In genomic region chr7:125930848-125931247, GRCh38 we compare ENCODE assay signal across 15 cellular contexts.
DNase-seq lines count a peak whose midpoint lies in the region; ATAC-seq and TF ChIP-seq lines count a peak whose summit lies in the region.
"Had no signal": no experiment of that assay in that cellular context is flagged by ENCODE, and none has a peak within 500 bp of the region (broad histone marks: within the 10 kb centered on the region; RNA-seq: fewer than 3 reads in every experiment).

No MANE protein-coding gene starts in this region.

- H3K27me3 ChIP-seq in BE2C (no peaks in the 10 kb centered on the region; the same call in 1 of the 2 replicates), MG63 (no peaks in the 10 kb centered on the region), mammary epithelial cell (ENCODE audit: insufficient read depth, low read length) (no peaks in the 10 kb centered on the region)
- no peaks in the 10 kb centered on the region for H3K27me3 ChIP-seq in CD4-positive, alpha-beta T cell (ENCODE audit: control insufficient read depth, insufficient read depth, low read length)
- H3K27me3 ChIP-seq: BLaER1 treated with 17β-estradiol and CSF1 and Interleukin-3, amounts not matched to agents 10 nM and 100 nM had no signal

- H3K4me3 Mint-ChIP-seq in CD4-positive, alpha-beta T cell, result no peak overlapping the region
- H3K4me3 Mint-ChIP-seq: B cell; CD14-positive monocyte; CD4-positive, alpha-beta memory T cell; HFFc6 had no signal

- H3K27ac ChIP-seq in mammary epithelial cell (ENCODE audit: insufficient read depth, low read depth, low read length), result no peak overlapping the region
- H3K27ac ChIP-seq in CD4-positive, alpha-beta T cell (ENCODE audit: low read depth, low read length), result no peak overlapping the region
- H3K27ac ChIP-seq: BLaER1 treated with 17β-estradiol and CSF1 and Interleukin-3, amounts not matched to agents 10 nM and 100 nM had no signal

- CTCF ChIA-PET in mammary epithelial cell (lab: Charles Lee; ENCODE audit: low non-redundant PET), result no interaction called here
- CTCF ChIA-PET in CD4-positive, alpha-beta T cell (lab: Charles Lee), result no interaction called here

- no peaks in the 10 kb centered on the region for H4K20me1 ChIP-seq in mammary epithelial cell (ENCODE audit: insufficient read depth, low read length)
- H4K20me1 ChIP-seq: BLaER1 treated with 17β-estradiol and CSF1 and Interleukin-3, amounts not matched to agents 10 nM and 100 nM had no signal

- no TSS peak for BruUV-seq in mammary epithelial cell (replicated peaks; lab: Mats Ljungman, UMichigan)

- no peak for ATAC-seq in HG02973 (IDR thresholded peaks at IDR 0.05; ENCODE audit: unreplicated experiment)
- ATAC-seq in CD4-positive, alpha-beta T cell (ENCODE audit: poor library complexity), result no peak

- H3K4me2 ChIP-seq in mammary epithelial cell (ENCODE audit: insufficient read depth, low read depth, low read length), result no peak overlapping the region
- H3K4me2 ChIP-seq: BLaER1 treated with 17β-estradiol and CSF1 and Interleukin-3, amounts not matched to agents 10 nM and 100 nM had no signal

- peaks cover 2% of the 10 kb centered on the region for H3K9me3 Mint-ChIP-seq in CD4-positive, alpha-beta T cell

- H3K4me1 ChIP-seq in BE2C, result no peaks in the 10 kb centered on the region
- peaks cover 14% of the 10 kb centered on the region for H3K4me1 ChIP-seq in mammary epithelial cell (ENCODE audit: insufficient read depth, low read length)

- H3K27ac Mint-ChIP-seq in CD4-positive, alpha-beta T cell, result no peak overlapping the region
- H3K27ac Mint-ChIP-seq: B cell; CD14-positive monocyte; CD4-positive, alpha-beta memory T cell; HFFc6 had no signal

- H3K4me3 ChIP-seq in BE2C (ENCODE audit: low read depth, low read length) (no peak overlapping the region), MG63 (no peak overlapping the region), mammary epithelial cell (replicated peaks in 1 of 3; ENCODE audit: insufficient read depth in 1 of 3, low read depth in 2 of 3, low read length in 3 of 3) (no peak overlapping the region)
- H3K4me3 ChIP-seq: BLaER1 treated with 17β-estradiol and CSF1 and Interleukin-3, amounts not matched to agents 10 nM and 100 nM; HAP-1 had no signal

- POLR2A ChIA-PET in CD4-positive, alpha-beta T cell (lab: Charles Lee), result interaction anchor here (0.6 kb wide), 1 partner anchor 560 kb away, joined by 3 read pairs; no protein-coding TSS in a partner anchor

- 53% methylated on average over 1 of the region's 1 CpG for WGBS in mammary epithelial cell (ENCODE audit: low coverage, missing lambda C conversion rate)

- H3K36me3 Mint-ChIP-seq in CD4-positive, alpha-beta T cell (ENCODE audit: low read depth), result no peaks in the 10 kb centered on the region
- H3K36me3 Mint-ChIP-seq: CD14-positive monocyte; CD4-positive, alpha-beta memory T cell had no signal

- H3K27me3 Mint-ChIP-seq in CD4-positive, alpha-beta T cell, result no peaks in the 10 kb centered on the region
- H3K27me3 Mint-ChIP-seq: B cell; CD4-positive, alpha-beta memory T cell had no signal

- H2AFZ ChIP-seq in mammary epithelial cell (ENCODE audit: low read depth, low read length), result no peak overlapping the region

- intact Hi-C loops in mammary epithelial cell (cut with micrococcal nuclease), result no loop called here
- intact Hi-C loops in CD4-positive, alpha-beta T cell (cut with DNase I, micrococcal nuclease), result no loop called here

- dilution Hi-C loops in mammary epithelial cell (cut with HindIII; ENCODE audit: low sequenced_read_pairs), result no loop called here

- H3K79me2 ChIP-seq in mammary epithelial cell (ENCODE audit: insufficient read depth, low read length), result no peaks in the 10 kb centered on the region

- peak; percentile 13 for DNase-seq in BE2C
- DNase-seq in MG63, result peak; percentile 2
- DNase-seq in mammary epithelial cell, result peak; percentile 10
- DNase-seq in NCI-H1092 treated with DMSO at 0.1 percent for 48 hours (lab: John Stamatoyannopoulos, UW), result no peak
- DNase-seq in CD4-positive, alpha-beta T cell, result no peak
- DNase-seq: CD4-positive, alpha-beta memory T cell; COR-L47; DND-41; GOT3; HFFc6 had no signal

- H3K4me1 Mint-ChIP-seq in CD4-positive, alpha-beta T cell (ENCODE audit: low read depth), result no peaks in the 10 kb centered on the region
- H3K4me1 Mint-ChIP-seq: B cell; CD14-positive monocyte; CD4-positive, alpha-beta memory T cell had no signal

- no peak overlapping the region for H3K9ac ChIP-seq in mammary epithelial cell (ENCODE audit: insufficient read depth, low read length)
- H3K9ac ChIP-seq: BLaER1 treated with 17β-estradiol and CSF1 and Interleukin-3, amounts not matched to agents 10 nM and 100 nM had no signal

- TF ChIP-seq CTCF in BE2C (IDR thresholded peaks at IDR 0.05; ENCODE audit: low read depth, low read length) (no peak), mammary epithelial cell (conservative IDR thresholded peaks at IDR 0.05 in 1 of 2, IDR thresholded peaks at IDR 0.05 in 1 of 2; ENCODE audit: extremely low read depth in 1 of 2, insufficient read depth in 1 of 2, low read depth in 1 of 2, low read length in 2 of 2) (no peak)
- TF ChIP-seq CTCF in CD4-positive, alpha-beta T cell (IDR thresholded peaks at IDR 0.05), result no peak

- H3K36me3 ChIP-seq in BE2C (no peaks in the 10 kb centered on the region), MG63 (no peaks in the 10 kb centered on the region), mammary epithelial cell (ENCODE audit: insufficient read depth, low read length) (no peaks in the 10 kb centered on the region)
- H3K36me3 ChIP-seq: BLaER1 treated with 17β-estradiol and CSF1 and Interleukin-3, amounts not matched to agents 10 nM and 100 nM; HAP-1 had no signal

- in situ Hi-C loops in mammary epithelial cell (cut with MboI; ENCODE audit: low sequenced_read_pairs in 2 of 2), result no loop called here

- H3K9me3 ChIP-seq in BE2C (no peaks in the 10 kb centered on the region), MG63 (no peaks in the 10 kb centered on the region), mammary epithelial cell (replicated peaks; ENCODE audit: insufficient read depth, low read length) (no peaks in the 10 kb centered on the region)
- H3K9me3 ChIP-seq in CD4-positive, alpha-beta T cell (ENCODE audit: control insufficient read depth, low read length), result peaks cover 3% of the 10 kb centered on the region
- H3K9me3 ChIP-seq: BLaER1 treated with 17β-estradiol and CSF1 and Interleukin-3, amounts not matched to agents 10 nM and 100 nM; HAP-1 had no signal

Comparison
In these comparisons a context has a peak if more than half of its experiments do, and no peak if none do; other contexts are left out.
1. DNase-seq: peak in BE2C (single experiment), MG63 (single experiment) and mammary epithelial cell (single experiment); none in NCI-H1092 treated with DMSO at 0.1 percent for 48 hours (single experiment) and CD4-positive, alpha-beta T cell (0 of 10).